17 cellular contexts compared by ENCODE assay signal in the genomic region with DNA sequence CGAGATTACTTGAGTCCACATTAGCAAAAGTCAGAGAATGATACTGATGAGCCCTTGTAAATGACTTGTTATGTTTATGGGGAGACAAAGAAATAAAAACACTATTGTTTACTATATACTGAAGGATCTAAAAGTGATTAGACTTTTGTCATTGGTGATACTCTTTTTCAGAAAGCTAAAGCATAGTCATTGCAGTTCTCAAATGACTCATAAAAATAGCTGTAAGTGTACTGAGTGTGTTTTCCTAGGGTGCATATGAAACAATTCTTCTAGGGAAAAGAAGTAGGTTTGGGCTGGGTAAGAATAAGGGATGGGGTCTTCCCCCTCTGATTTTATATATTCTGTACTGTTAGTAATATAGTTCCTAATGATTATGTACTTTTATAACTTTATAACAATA. TPM values are rescaled to one million over a fixed set of nuclear protein-coding genes. Genes with fewer than 3 reads are reported as not detected.
"Had no signal": no experiment of that assay in that cellular context is flagged by ENCODE, and none has a peak within 500 bp of the region (broad histone marks: within the 10 kb centered on the region; RNA-seq: fewer than 3 reads in every experiment).

No MANE protein-coding gene starts in this region.

- ATAC-seq: esophagus mucosa; heart right ventricle; naive thymus-derived CD8-positive, alpha-beta T cell; sciatic nerve; SK-N-SH treated with all-trans-retinoic acid at 6 μM for 48 hours; stimulated activated naive B cell treated with anti-CD40 and anti-IgM and Interleukin-4, amounts not matched to agents 10 μg/mL and 1 μg/mL and 100 μg/mL, for 72 hours; T-cell had no signal

- H3K9me3 Mint-ChIP-seq: naive thymus-derived CD8-positive, alpha-beta T cell; stimulated activated naive B cell treated with anti-CD40 and anti-IgM and Interleukin-4, amounts not matched to agents 10 μg/mL and 1 μg/mL and 100 μg/mL, for 72 hours; T-cell had no signal

- H3K27ac ChIP-seq: ascending aorta, breast epithelium, coronary artery, heart right ventricle, thyroid gland had no signal

- H3K27ac Mint-ChIP-seq: stimulated activated naive B cell treated with anti-CD40 and anti-IgM and Interleukin-4, amounts not matched to agents 10 μg/mL and 1 μg/mL and 100 μg/mL, for 72 hours; T-cell had no signal

- H3K4me3 ChIP-seq: ascending aorta, breast epithelium, coronary artery, heart right ventricle, thyroid gland had no signal

- H3K27me3 Mint-ChIP-seq: naive thymus-derived CD8-positive, alpha-beta T cell; stimulated activated naive B cell treated with anti-CD40 and anti-IgM and Interleukin-4, amounts not matched to agents 10 μg/mL and 1 μg/mL and 100 μg/mL, for 72 hours; T-cell had no signal

- H3K27me3 ChIP-seq: ascending aorta, breast epithelium, heart right ventricle, thyroid gland had no signal

- H3K4me1 Mint-ChIP-seq: naive thymus-derived CD8-positive, alpha-beta T cell; T-cell had no signal

- H3K9me3 ChIP-seq: ascending aorta, breast epithelium, heart right ventricle, thyroid gland had no signal

- H3K4me3 Mint-ChIP-seq: naive thymus-derived CD8-positive, alpha-beta T cell; stimulated activated naive B cell treated with anti-CD40 and anti-IgM and Interleukin-4, amounts not matched to agents 10 μg/mL and 1 μg/mL and 100 μg/mL, for 72 hours; T-cell had no signal

- DNase-seq: activated CD4-positive, CD25-positive, alpha-beta regulatory T cell; activated CD8-positive, alpha-beta memory T cell treated with anti-CD3 and anti-CD28 coated beads for 24 hours; activated CD8-positive, alpha-beta memory T cell treated with anti-CD3 and anti-CD28 coated beads, Interleukin-2, amount 50 U/mL, for 48 hours; activated naive CD4-positive, alpha-beta T cell; heart right ventricle; mesendoderm; naive thymus-derived CD8-positive, alpha-beta T cell; stimulated activated CD4-positive, alpha-beta T cell treated with anti-CD3 and anti-CD28 coated beads, Interleukin-4, amount 100 ng/mL, for 4 hours; stimulated activated naive B cell treated with anti-CD40 and anti-IgM and Interleukin-4, amounts not matched to agents 10 μg/mL and 1 μg/mL and 100 μg/mL, for 72 hours; T-cell; thyroid gland had no signal

- H3K4me1 ChIP-seq: ascending aorta, breast epithelium, heart right ventricle, thyroid gland had no signal

RNA-seq across cellular contexts. Expression of a gene that starts 53.3 kb away (rescaled TPM):
- total RNA-seq: ascending aorta had no signal
